8 cellular contexts compared by ENCODE assay signal in the genomic region with DNA sequence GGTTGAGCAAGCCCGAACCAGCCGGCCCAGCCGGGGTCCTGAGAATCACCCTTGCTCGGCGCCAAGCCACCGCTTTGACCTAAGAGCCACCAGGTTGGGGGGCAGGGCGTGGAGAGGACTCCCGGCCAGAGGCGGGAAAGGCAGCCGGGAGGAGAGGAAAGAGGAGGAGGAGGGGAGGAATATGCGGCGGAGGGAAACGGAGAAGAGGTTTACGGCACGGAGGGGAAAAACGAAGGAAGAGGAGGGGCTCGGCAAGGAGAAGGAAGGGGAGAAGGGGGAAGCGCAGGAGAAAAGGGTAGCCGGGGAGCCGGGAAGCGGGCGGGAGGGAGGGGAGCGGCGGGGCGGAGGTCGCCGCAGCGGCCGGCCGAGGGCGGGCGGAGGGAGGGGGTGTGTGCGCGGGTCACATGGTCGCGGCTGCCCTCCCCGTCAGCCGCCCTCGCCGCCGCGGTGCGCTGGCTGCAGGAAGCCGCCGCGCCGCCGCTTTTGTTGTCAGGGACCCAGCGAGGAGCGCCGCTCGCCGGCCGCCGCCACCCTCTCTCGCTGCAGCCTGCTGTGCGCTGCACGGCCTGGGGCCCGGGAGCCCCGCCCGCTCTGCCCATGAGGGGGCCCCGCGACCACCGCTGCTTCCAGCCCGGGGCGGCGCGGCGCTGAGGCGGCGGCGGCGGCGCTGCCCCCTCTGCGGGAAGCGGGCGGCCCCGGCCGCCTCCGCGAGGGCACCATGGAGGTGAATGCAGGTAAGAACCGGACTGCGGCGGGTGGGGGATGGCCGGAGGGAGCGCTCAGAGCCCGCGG. TPM values are rescaled to one million over a fixed set of nuclear protein-coding genes. Genes with fewer than 3 reads are reported as not detected.
DNase-seq lines count a peak whose midpoint lies in the region; ATAC-seq and TF ChIP-seq lines count a peak whose summit lies in the region.

A gene (plus strand): TSS at position 426 of the 792 bp plus-strand sequence. CDS start 293 bp downstream, at position 719.

- H3K4me2 ChIP-seq in OCI-LY1 (ENCODE audit: low read length) = peak within 1 kb of the TSS; percentile 87

- WGBS in esophagus, 2 donors = 0% methylated on average over 37 to 87 of the region's 88 CpGs

- peak within 1 kb of the TSS; percentile 98 for H3K27ac Mint-ChIP-seq in activated T-cell treated with anti-CD3 and anti-CD28 coated beads, Interleukin-2, amount 50 U/mL, for 24 hours

- H3K36me3 ChIP-seq in OCI-LY1 (ENCODE audit: insufficient read depth, low read length) (no peaks in the 10 kb centered on the region; the same call in 1 of the 2 replicates), esophagus (ENCODE audit: control insufficient read depth in 2 of 2, insufficient read depth in 2 of 2, low read length in 1 of 2) (no peaks in the 10 kb centered on the region), muscle layer of colon (ENCODE audit: insufficient read depth, low read length) (no peaks in the 10 kb centered on the region)

- ATAC-seq in GM19397 (IDR thresholded peaks at IDR 0.05; ENCODE audit: unreplicated experiment) = peak; percentile 66
- ATAC-seq in HG03521 (IDR thresholded peaks at IDR 0.05; ENCODE audit: unreplicated experiment) = peak; percentile 52

- no peaks in the 10 kb centered on the region for H3K27me3 ChIP-seq in OCI-LY1 (ENCODE audit: insufficient read depth, low read length)
- no peaks in the 10 kb centered on the region for H3K27me3 ChIP-seq in esophagus (ENCODE audit: control insufficient read depth in 1 of 2, insufficient read depth in 2 of 2, low read length in 2 of 2)
- no peaks in the 10 kb centered on the region for H3K27me3 ChIP-seq in muscle layer of colon (ENCODE audit: control insufficient read depth in 1 of 2, insufficient read depth in 2 of 2, low read length in 2 of 2)

- no peak for TF ChIP-seq CTCF in OCI-LY1 (IDR thresholded peaks at IDR 0.05; ENCODE audit: low read length)

- H3K9me3 Mint-ChIP-seq in activated T-cell treated with anti-CD3 and anti-CD28 coated beads, Interleukin-2, amount 50 U/mL, for 24 hours = no peaks in the 10 kb centered on the region

- H3K4me3 Mint-ChIP-seq in activated T-cell treated with anti-CD3 and anti-CD28 coated beads, Interleukin-2, amount 50 U/mL, for 24 hours = peak within 1 kb of the TSS; percentile 87

- H3K9me3 ChIP-seq in OCI-LY1 (ENCODE audit: low read length) (no peaks in the 10 kb centered on the region), esophagus (ENCODE audit: control insufficient read depth in 2 of 2, insufficient read depth in 1 of 2, low read depth in 1 of 2, low read length in 1 of 2) (no peaks in the 10 kb centered on the region), muscle layer of colon (ENCODE audit: low read length) (no peaks in the 10 kb centered on the region)

- H3K4me1 ChIP-seq in OCI-LY1 (ENCODE audit: insufficient read depth, low read length, severe bottlenecking) (peaks cover 21% of the 10 kb centered on the region), esophagus (ENCODE audit: control insufficient read depth in 2 of 2, insufficient read depth in 2 of 2, low read length in 1 of 2) (peaks cover 0 to 3% of the 10 kb centered on the region in 2 donors), muscle layer of colon (ENCODE audit: insufficient read depth, low read length) (peaks cover 40% of the 10 kb centered on the region)

- no peaks in the 10 kb centered on the region for H4K20me1 ChIP-seq in OCI-LY1 (ENCODE audit: insufficient read depth, low read length)

- H3F3A ChIP-seq in OCI-LY1 (ENCODE audit: insufficient read depth, low read length) = peaks cover 10% of the 10 kb centered on the region

- H3K36me3 Mint-ChIP-seq in activated T-cell treated with anti-CD3 and anti-CD28 coated beads, Interleukin-2, amount 50 U/mL, for 24 hours (ENCODE audit: low read depth) = peaks cover 2% of the 10 kb centered on the region

- H3K4me1 Mint-ChIP-seq in activated T-cell treated with anti-CD3 and anti-CD28 coated beads, Interleukin-2, amount 50 U/mL, for 24 hours (ENCODE audit: low read depth) = peaks cover 39% of the 10 kb centered on the region

- no peak within 1 kb of the TSS for H3K27ac ChIP-seq in OCI-LY1 (ENCODE audit: low read depth, low read length, poor library complexity, severe bottlenecking)
- H3K27ac ChIP-seq in esophagus (ENCODE audit: low read depth in 2 of 2, low read length in 1 of 2) = peak within 1 kb of the TSS; percentile 98 to 99
- H3K27ac ChIP-seq in muscle layer of colon (ENCODE audit: low read depth, low read length) = peak within 1 kb of the TSS; percentile 96

- H3K79me2 ChIP-seq in OCI-LY1 (ENCODE audit: insufficient read depth, low read length) = no peaks in the 10 kb centered on the region

- DNase-seq in COLO668 (lab: John Stamatoyannopoulos, UW; ENCODE audit: unreplicated experiment) = peak; percentile 85
- DNase-seq in activated T-cell treated with anti-CD3 and anti-CD28 coated beads, Interleukin-2, amount 50 U/mL, for 24 hours = peak; percentile 81
- peak; percentile 55 to 67 for DNase-seq in stimulated activated CD8-positive, alpha-beta memory T cell treated with anti-CD3 and anti-CD28 coated beads, Interleukin-7, amount 100 ng/mL, for 1 hour (ENCODE audit: low read depth in 2 of 2)

- H3K9me2 ChIP-seq in OCI-LY1 (ENCODE audit: low read depth, low read length) = no peaks in the 10 kb centered on the region

- peak within 1 kb of the TSS; percentile 69 for H3K4me3 ChIP-seq in OCI-LY1 (ENCODE audit: low read depth, low read length, poor library complexity, severe bottlenecking)
- H3K4me3 ChIP-seq in esophagus (ENCODE audit: low read depth in 1 of 2, low read length in 2 of 2) = peak within 1 kb of the TSS; percentile 87 to 92
- H3K4me3 ChIP-seq in muscle layer of colon (ENCODE audit: low read depth in 1 of 2, low read length in 2 of 2) = peak within 1 kb of the TSS; percentile 57 to 69

- H3K9ac ChIP-seq in OCI-LY1 (ENCODE audit: low read length) = peak within 1 kb of the TSS; percentile 70
- H3K9ac ChIP-seq in muscle layer of colon (ENCODE audit: low read length) = peak within 1 kb of the TSS; percentile 77

- peaks cover 7% of the 10 kb centered on the region for H3K27me3 Mint-ChIP-seq in activated T-cell treated with anti-CD3 and anti-CD28 coated beads, Interleukin-2, amount 50 U/mL, for 24 hours

- H2AFZ ChIP-seq in OCI-LY1 (ENCODE audit: low read length) = no peak within 1 kb of the TSS

RNA-seq across cellular contexts. Expression of the gene that starts here (rescaled TPM):
- polyA plus RNA-seq in esophagus = 1 to 10 TPM; 8.6 to 9.3 TPM
